Comparison of ENCODE assay signal across 7 cellular contexts in genomic region chr19:12793290-12794195, GRCh38. TPM values are rescaled to one million over a fixed set of nuclear protein-coding genes. Genes with fewer than 3 reads are reported as not detected.
DNase-seq lines count a peak whose midpoint lies in the region; ATAC-seq and TF ChIP-seq lines count a peak whose summit lies in the region.

No MANE protein-coding gene starts in this region.

- H3K27me3 Mint-ChIP-seq in activated CD4-positive, alpha-beta T cell treated with anti-CD3 and anti-CD28 coated beads for 36 hours = no peaks in the 10 kb centered on the region
- no peaks in the 10 kb centered on the region for H3K27me3 Mint-ChIP-seq in chondrocyte (ENCODE audit: low read depth)

- TF ChIP-seq CTCF in chondrocyte (IDR thresholded peaks at IDR 0.05) = peak; percentile 21

- H3K4me3 Mint-ChIP-seq in activated CD4-positive, alpha-beta T cell treated with anti-CD3 and anti-CD28 coated beads for 36 hours = peak overlapping the region; percentile 92
- peak overlapping the region; percentile 97 for H3K4me3 Mint-ChIP-seq in chondrocyte (ENCODE audit: unreplicated experiment)

- peaks cover 25% of the 10 kb centered on the region for H3K36me3 Mint-ChIP-seq in activated CD4-positive, alpha-beta T cell treated with anti-CD3 and anti-CD28 coated beads for 36 hours (ENCODE audit: low read depth)
- peaks cover 2% of the 10 kb centered on the region for H3K36me3 Mint-ChIP-seq in chondrocyte (ENCODE audit: low read depth)

- DNase-seq in NCI-H345 (lab: John Stamatoyannopoulos, UW) (peak; percentile 65), chondrocyte (ENCODE audit: low spot score) (no peak), kidney tubule cell (ENCODE audit: low spot score) (peak; percentile 98)
- peak; percentile 96 for DNase-seq in activated CD4-positive, alpha-beta T cell treated with anti-CD3 and anti-CD28 coated beads for 36 hours
- DNase-seq in stimulated activated CD4-positive, alpha-beta T cell treated with anti-CD3 and anti-CD28 coated beads, Interleukin-1b, Interleukin-23, amount 100 ng/mL, for 1 hour (ENCODE audit: low read depth in 2 of 2) = peak; percentile 92

- H3K9me3 Mint-ChIP-seq in activated CD4-positive, alpha-beta T cell treated with anti-CD3 and anti-CD28 coated beads for 36 hours (ENCODE audit: low read depth) = no peaks in the 10 kb centered on the region
- H3K9me3 Mint-ChIP-seq in chondrocyte (ENCODE audit: low read depth) = no peaks in the 10 kb centered on the region

- POLR2A ChIA-PET in activated CD4-positive, alpha-beta T cell treated with anti-CD3 and anti-CD28 coated beads for 36 hours (lab: Charles Lee) = interaction anchor here (0.5 to 3.1 kb wide), 12 partner anchors 11 to 115 kb away, joined by 3 to 53 read pairs (median 5); partner anchors contain the start of genes RNASEH2A and TNPO2

- ATAC-seq in GM18498 (IDR thresholded peaks at IDR 0.05; ENCODE audit: unreplicated experiment) (peak; percentile 34), HG03135 (IDR thresholded peaks at IDR 0.05; ENCODE audit: unreplicated experiment) (peak; percentile 21)
- ATAC-seq in activated CD4-positive, alpha-beta T cell treated with anti-CD3 and anti-CD28 coated beads for 36 hours = peak; percentile 25

- intact Hi-C loops in activated CD4-positive, alpha-beta T cell treated with anti-CD3 and anti-CD28 coated beads for 36 hours (cut with DNase I, micrococcal nuclease) = loop anchor here (1.0 to 10.0 kb wide), 12 partner anchors 13 to 1831 kb away; partner anchors contain the start of genes TRIR (in 2 of the 2), ADGRE5 (in 1 of the 2), CALR (in 1 of the 2) and DHPS (in 1 of the 2)

- peak overlapping the region; percentile 98 for H3K27ac Mint-ChIP-seq in activated CD4-positive, alpha-beta T cell treated with anti-CD3 and anti-CD28 coated beads for 36 hours
- peak overlapping the region; percentile 99 for H3K27ac Mint-ChIP-seq in chondrocyte (ENCODE audit: unreplicated experiment)

- peaks cover 35% of the 10 kb centered on the region for H3K4me1 Mint-ChIP-seq in activated CD4-positive, alpha-beta T cell treated with anti-CD3 and anti-CD28 coated beads for 36 hours
- peaks cover 43% of the 10 kb centered on the region for H3K4me1 Mint-ChIP-seq in chondrocyte (ENCODE audit: low read depth)

- CTCF ChIA-PET in activated CD4-positive, alpha-beta T cell treated with anti-CD3 and anti-CD28 coated beads for 36 hours (lab: Charles Lee) = interaction anchor here (1.0 to 15.0 kb wide), 8 partner anchors 16 to 92 kb away, joined by 3 to 451 read pairs (median 4); partner anchors contain the start of genes GET3, HOOK2 and TNPO2

RNA-seq across cellular contexts. Expression of gene JUNB, which starts 2.3 kb away (rescaled TPM):
- total RNA-seq in activated CD4-positive, alpha-beta T cell treated with anti-CD3 and anti-CD28 coated beads for 36 hours = 100 to 1,000 TPM; 375 to 412 TPM
- 99.0 to 129 TPM (median 122 TPM) in 3 replicates for total RNA-seq in chondrocyte

RNA-seq across cellular contexts. Expression of gene PRDX2, which starts 8.1 kb away (rescaled TPM):
- 100 to 1,000 TPM; 261 to 325 TPM for total RNA-seq in activated CD4-positive, alpha-beta T cell treated with anti-CD3 and anti-CD28 coated beads for 36 hours
- 184 to 211 TPM (median 190 TPM) in 3 replicates for total RNA-seq in chondrocyte

RNA-seq across cellular contexts. Expression of gene THSD8, which starts 8.3 kb away (rescaled TPM):
- 10 to 100 TPM; 31.0 to 48.2 TPM for total RNA-seq in activated CD4-positive, alpha-beta T cell treated with anti-CD3 and anti-CD28 coated beads for 36 hours
- total RNA-seq in chondrocyte = 3.6 to 5.4 TPM (median 4.5 TPM) in 3 replicates

RNA-seq across cellular contexts. Expression of gene RNASEH2A, which starts 12.8 kb away (rescaled TPM):
- total RNA-seq in activated CD4-positive, alpha-beta T cell treated with anti-CD3 and anti-CD28 coated beads for 36 hours = 10 to 100 TPM; 27.0 to 51.1 TPM
- 9.9 to 22.8 TPM (median 11.9 TPM) in 3 replicates for total RNA-seq in chondrocyte

RNA-seq across cellular contexts. Expression of gene HOOK2, which starts 18.2 kb away (rescaled TPM):
- total RNA-seq in activated CD4-positive, alpha-beta T cell treated with anti-CD3 and anti-CD28 coated beads for 36 hours = 10 to 100 TPM; 20.4 to 20.9 TPM
- total RNA-seq in chondrocyte = 26.8 to 34.0 TPM (median 30.5 TPM) in 3 replicates
